ENCODE assay signal across 8 cellular contexts in the genomic region with DNA sequence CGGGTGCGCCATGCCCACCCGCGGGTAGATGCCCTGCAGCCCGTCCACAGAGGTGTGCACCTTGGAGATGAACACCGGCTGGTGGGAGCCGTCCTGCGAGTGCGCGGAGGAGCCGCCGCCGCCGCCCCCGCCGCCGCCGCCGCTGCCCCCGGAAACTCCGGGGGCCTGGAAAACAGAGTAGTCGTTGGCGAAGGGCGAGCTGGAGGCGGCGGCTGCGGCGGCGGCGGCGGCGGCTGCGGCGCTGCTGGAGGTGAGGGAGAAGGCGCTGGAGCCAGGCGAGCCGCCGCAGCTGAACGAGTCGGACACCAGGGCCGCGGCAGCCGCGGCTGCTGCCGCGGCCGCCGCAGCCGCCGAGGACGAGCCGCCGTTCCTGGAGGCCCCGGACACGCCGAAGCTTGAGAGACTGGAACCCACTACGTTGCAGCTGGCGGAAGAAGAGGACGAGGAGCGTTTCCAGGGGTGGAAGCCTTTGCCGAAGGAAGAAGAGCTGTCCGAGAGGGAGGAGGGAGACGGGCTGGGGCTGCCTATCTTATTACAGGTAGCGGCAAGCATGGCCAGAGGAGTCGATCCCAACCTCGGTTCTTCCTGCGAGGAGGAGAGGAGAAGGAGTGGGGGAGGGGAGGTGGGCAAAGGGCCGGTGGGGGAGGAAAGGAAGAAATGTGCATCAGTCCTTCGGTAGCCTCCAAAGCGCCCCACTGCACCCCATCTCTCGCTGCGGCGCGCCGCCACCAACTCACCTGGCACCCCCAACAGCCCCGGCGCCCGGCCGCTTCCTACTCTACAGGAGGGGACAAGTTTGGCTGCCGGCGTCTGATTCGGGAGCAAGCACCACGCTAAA. TPM values are rescaled to one million over a fixed set of nuclear protein-coding genes. Genes with fewer than 3 reads are reported as not detected.
DNase-seq lines count a peak whose midpoint lies in the region; ATAC-seq and TF ChIP-seq lines count a peak whose summit lies in the region.

No MANE protein-coding gene starts in this region.

- H3K36me3 Mint-ChIP-seq in activated CD8-positive, alpha-beta T cell treated with anti-CD3 and anti-CD28 coated beads for 36 hours (ENCODE audit: low read depth): peaks cover 4% of the 10 kb centered on the region

- POLR2A ChIA-PET in AG04450 (lab: Yijun Ruan, JAX): no interaction called here
- POLR2A ChIA-PET in activated CD8-positive, alpha-beta T cell treated with anti-CD3 and anti-CD28 coated beads for 36 hours (lab: Charles Lee): no interaction called here

- TF ChIP-seq CTCF in AG04450 (IDR thresholded peaks at IDR 0.05; ENCODE audit: low read depth, low read length): no peak
- TF ChIP-seq CTCF in activated CD8-positive, alpha-beta T cell treated with anti-CD3 and anti-CD28 coated beads for 36 hours (IDR thresholded peaks at IDR 0.05): no peak
- TF ChIP-seq CTCF in thyroid gland (IDR thresholded peaks at IDR 0.05): no peak
- no peak for TF ChIP-seq CTCF in brain microvascular endothelial cell (IDR thresholded peaks at IDR 0.05; ENCODE audit: low read depth, low read length, missing control alignments)

- no peak for ATAC-seq in activated CD8-positive, alpha-beta T cell treated with anti-CD3 and anti-CD28 coated beads for 36 hours

- H3K27ac Mint-ChIP-seq in activated CD8-positive, alpha-beta T cell treated with anti-CD3 and anti-CD28 coated beads for 36 hours: no peak overlapping the region

- H3K4me3 Mint-ChIP-seq in activated CD8-positive, alpha-beta T cell treated with anti-CD3 and anti-CD28 coated beads for 36 hours: peak overlapping the region; percentile 58

- H3K9ac ChIP-seq in iPS-20b (ENCODE audit: low read depth, low read length): peak overlapping the region; percentile 77; the same call in 1 of the 2 replicates

- TF ChIP-seq POLR2A in thyroid gland (IDR thresholded peaks at IDR 0.05): no peak

- CTCF ChIA-PET in AG04450 (lab: Charles Lee): interaction anchor here (0.6 kb wide), 1 partner anchor 477 kb away, joined by 3 read pairs; no protein-coding TSS in a partner anchor
- CTCF ChIA-PET in activated CD8-positive, alpha-beta T cell treated with anti-CD3 and anti-CD28 coated beads for 36 hours (lab: Charles Lee): interaction anchor here (0.7 to 1.7 kb wide), 3 partner anchors 9 to 12 kb away, joined by 3 to 4 read pairs (median 3); no protein-coding TSS in a partner anchor

- intact Hi-C loops in activated CD8-positive, alpha-beta T cell treated with anti-CD3 and anti-CD28 coated beads for 36 hours (cut with micrococcal nuclease): loop anchor here (10.0 kb wide), 1 partner anchor 469 kb away; no protein-coding TSS in a partner anchor
- intact Hi-C loops in thyroid gland (cut with DNase I): no loop called here

- peak overlapping the region; percentile 29 for H3K4me3 ChIP-seq in AG04450 (ENCODE audit: low read depth, low read length)
- H3K4me3 ChIP-seq in H7 (ENCODE audit: insufficient read depth, low read depth, low read length): peak overlapping the region; percentile 68
- H3K4me3 ChIP-seq in iPS-20b (ENCODE audit: low read length): peak overlapping the region; percentile 88
- H3K4me3 ChIP-seq in thyroid gland (replicated peaks in 1 of 3): no peak overlapping the region
- no peak overlapping the region for H3K4me3 ChIP-seq in brain microvascular endothelial cell (ENCODE audit: low read depth, low read length)

- H3K9me3 ChIP-seq in AG04450 (ENCODE audit: control insufficient read depth, insufficient read depth, low read length) (peaks cover 13% of the 10 kb centered on the region; the same call in 1 of the 2 replicates), iPS-20b (ENCODE audit: insufficient read depth, low read depth, low read length) (no peaks in the 10 kb centered on the region), thyroid gland (no peaks in the 10 kb centered on the region)

- DNase-seq in AG04450 (ENCODE audit: low read depth, low spot score) (no peak), H7 (peak; percentile 81), thyroid gland (peak; percentile 25 to 37), AG08396 (ENCODE audit: low spot score) (no peak), putamen (ENCODE audit: low spot score) (no peak), brain microvascular endothelial cell (no peak)
- peak; percentile 12 for DNase-seq in activated CD8-positive, alpha-beta T cell treated with anti-CD3 and anti-CD28 coated beads for 36 hours

- in situ Hi-C loops in brain microvascular endothelial cell (cut with HindIII; ENCODE audit: low pct_ligation_motif_present, low sequenced_read_pairs): no loop called here

- WGBS in thyroid gland, 2 donors: 3 to 7% methylated on average over 21 to 40 of the region's 83 CpGs

- H3K36me3 ChIP-seq in H7 (replicated peaks; ENCODE audit: control insufficient read depth, insufficient read depth, low read length) (no peaks in the 10 kb centered on the region), iPS-20b (ENCODE audit: insufficient read depth, low read depth, low read length) (no peaks in the 10 kb centered on the region), thyroid gland (no peaks in the 10 kb centered on the region), brain microvascular endothelial cell (replicated peaks) (no peaks in the 10 kb centered on the region)

- H3K9me3 Mint-ChIP-seq in activated CD8-positive, alpha-beta T cell treated with anti-CD3 and anti-CD28 coated beads for 36 hours: peaks cover 2% of the 10 kb centered on the region

- H3K27me3 ChIP-seq in AG04450 (ENCODE audit: control insufficient read depth, insufficient read depth, low read length) (peaks cover 60% of the 10 kb centered on the region), H7 (ENCODE audit: control insufficient read depth, insufficient read depth, low read length) (peaks cover 50% of the 10 kb centered on the region), iPS-20b (ENCODE audit: insufficient read depth, low read length) (peaks cover 74% of the 10 kb centered on the region), thyroid gland (peaks cover 71% of the 10 kb centered on the region), brain microvascular endothelial cell (replicated peaks) (peaks cover 72% of the 10 kb centered on the region)

- H3K27me3 Mint-ChIP-seq in activated CD8-positive, alpha-beta T cell treated with anti-CD3 and anti-CD28 coated beads for 36 hours: peaks cover 70% of the 10 kb centered on the region

- H3K4me1 ChIP-seq in iPS-20b (ENCODE audit: insufficient read depth, low read length): peaks cover 45% of the 10 kb centered on the region; the same call in 1 of the 2 replicates
- H3K4me1 ChIP-seq in thyroid gland: peaks cover 13 to 31% of the 10 kb centered on the region in 2 donors

- H3K27ac ChIP-seq in AG04450 (ENCODE audit: low read depth, low read length) (no peak overlapping the region), iPS-20b (ENCODE audit: low read length) (no peak overlapping the region), thyroid gland (no peak overlapping the region), brain microvascular endothelial cell (no peak overlapping the region)

- peaks cover 15% of the 10 kb centered on the region for H3K4me1 Mint-ChIP-seq in activated CD8-positive, alpha-beta T cell treated with anti-CD3 and anti-CD28 coated beads for 36 hours (ENCODE audit: low read depth)

RNA-seq across cellular contexts. Expression of a gene that starts 1.3 kb away (rescaled TPM):
- not detected in 2 replicates for polyA plus RNA-seq in AG04450 (2011; rRNA removed)
- polyA minus RNA-seq in AG04450 (2011; rRNA and poly(A)+ RNA removed): not detected in 2 replicates
- 44.9 and 59.2 TPM in 2 replicates for total RNA-seq in H7 (2014; rRNA removed; shearing (Covaris generic))
- not detected for total RNA-seq in activated CD8-positive, alpha-beta T cell treated with anti-CD3 and anti-CD28 coated beads for 36 hours
- total RNA-seq in thyroid gland: not detected

Comparison
In these comparisons a context has a peak if more than half of its experiments do, and no peak if none do; other contexts are left out.
1. DNase-seq: peak in H7 (single experiment), activated CD8-positive, alpha-beta T cell treated with anti-CD3 and anti-CD28 coated beads for 36 hours (single experiment) and thyroid gland (2 of 2); none in AG04450 (single experiment), AG08396 (single experiment), putamen (single experiment) and brain microvascular endothelial cell (single experiment).
2. H3K4me3 ChIP-seq: peak in AG04450 (single experiment), H7 (single experiment) and iPS-20b (single experiment); none in thyroid gland (0 of 3) and brain microvascular endothelial cell (single experiment).
3. RNA of a gene that starts 1.3 kb away (total RNA-seq): 44.9 to 59.2 TPM in H7; not detected in activated CD8-positive, alpha-beta T cell treated with anti-CD3 and anti-CD28 coated beads for 36 hours and not detected in thyroid gland; every median in the first group is over 10 times any median in the second.